In the genomic region with DNA sequence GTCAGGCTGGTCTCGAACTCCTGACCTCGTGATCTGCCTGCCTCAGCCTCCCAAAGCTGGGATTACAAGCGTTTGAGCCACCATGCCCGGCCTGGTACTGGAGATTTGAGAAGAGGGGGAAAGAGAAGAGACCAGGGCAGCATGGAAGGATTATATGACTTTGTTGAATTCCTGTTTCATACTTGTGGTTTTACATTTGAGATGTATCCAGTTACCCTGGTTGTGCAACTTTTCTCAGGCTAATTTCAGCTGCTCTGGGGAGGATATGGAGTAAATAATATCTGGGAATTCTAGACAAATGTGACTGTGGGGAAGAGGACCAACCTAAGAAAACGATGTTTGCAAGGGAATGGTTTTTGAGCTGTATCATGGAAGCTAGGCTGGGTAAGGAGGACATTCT, we compare ENCODE assay signal across 15 cellular contexts.
A peak's percentile ranks its signal among the peaks of the same experiment; 100 is the strongest.
DNase-seq lines count a peak whose midpoint lies in the region; ATAC-seq and TF ChIP-seq lines count a peak whose summit lies in the region.
"Had no signal": no experiment of that assay in that cellular context is flagged by ENCODE, and none has a peak within 500 bp of the region (broad histone marks: within the 10 kb centered on the region; RNA-seq: fewer than 3 reads in every experiment).

No MANE protein-coding gene starts in this region.

- H2AFZ ChIP-seq in smooth muscle cell (ENCODE audit: low read depth), result no peak overlapping the region

- TF ChIP-seq CTCF in RWPE1 (conservative IDR thresholded peaks at IDR 0.05; ENCODE audit: low read depth) (no peak), smooth muscle cell (IDR thresholded peaks at IDR 0.05; ENCODE audit: borderline replicate concordance, insufficient read depth, poor library complexity, severe bottlenecking) (no peak)
- no peak for TF ChIP-seq CTCF in activated CD8-positive, alpha-beta T cell treated with anti-CD3 and anti-CD28 coated beads for 36 hours (IDR thresholded peaks at IDR 0.05)

- H3K9me3 Mint-ChIP-seq in activated CD8-positive, alpha-beta T cell treated with anti-CD3 and anti-CD28 coated beads for 36 hours, result no peaks in the 10 kb centered on the region
- H3K9me3 Mint-ChIP-seq: activated naive CD4-positive, alpha-beta T cell treated with anti-CD3 and anti-CD28 coated beads for 36 hours; WTC11 had no signal

- no peak overlapping the region for H3K27ac Mint-ChIP-seq in activated CD8-positive, alpha-beta T cell treated with anti-CD3 and anti-CD28 coated beads for 36 hours
- H3K27ac Mint-ChIP-seq: activated naive CD4-positive, alpha-beta T cell treated with anti-CD3 and anti-CD28 coated beads for 36 hours; CD4-positive, alpha-beta memory T cell; IgD-negative memory B cell; WTC11 had no signal

- H3K4me3 ChIP-seq in smooth muscle cell, result no peak overlapping the region

- CTCF ChIA-PET in RWPE1 (lab: Yijun Ruan, JAX), result no interaction called here
- CTCF ChIA-PET in activated CD8-positive, alpha-beta T cell treated with anti-CD3 and anti-CD28 coated beads for 36 hours (lab: Charles Lee), result no interaction called here

- H3K27ac ChIP-seq in RWPE1 (no peak overlapping the region), smooth muscle cell (ENCODE audit: low read depth) (no peak overlapping the region)

- peak overlapping the region; percentile 35 for H3K4me2 ChIP-seq in smooth muscle cell

- ATAC-seq in activated CD8-positive, alpha-beta T cell treated with anti-CD3 and anti-CD28 coated beads for 36 hours, result no peak
- ATAC-seq: left lobe of liver, WTC11 had no signal

- peak; percentile 83 for DNase-seq in GM04503 (ENCODE audit: low read depth)
- peak; percentile 6 for DNase-seq in RWPE1 (ENCODE audit: low spot score)
- DNase-seq in fibroblast of peridontal ligament (ENCODE audit: extremely low read depth), result peak; percentile 97
- no peak for DNase-seq in smooth muscle cell (lab: John Stamatoyannopoulos, UW; ENCODE audit: unreplicated experiment)
- DNase-seq in anterior cingulate cortex (lab: John Stamatoyannopoulos, UW), result no peak
- DNase-seq in NCI-H2081 (lab: John Stamatoyannopoulos, UW), result no peak
- DNase-seq in activated CD8-positive, alpha-beta T cell treated with anti-CD3 and anti-CD28 coated beads for 36 hours, result no peak
- DNase-seq: activated naive CD4-positive, alpha-beta T cell treated with anti-CD3 and anti-CD28 coated beads for 36 hours; CD4-positive, alpha-beta memory T cell; cerebellar nuclear complex; posterior cingulate gyrus; stimulated activated CD4-positive, alpha-beta T cell treated with anti-CD3 and anti-CD28 coated beads, Interleukin-15, amount 100 ng/mL, for 24 hours had no signal

- 40% methylated on average over 5 of the region's 5 CpGs for WGBS in smooth muscle cell (ENCODE audit: low lambda C conversion rate)

- H3K9ac ChIP-seq in smooth muscle cell (ENCODE audit: low read depth), result no peak overlapping the region

- POLR2A ChIA-PET in RWPE1 (lab: Yijun Ruan, JAX; ENCODE audit: low non-redundant PET), result no interaction called here
- POLR2A ChIA-PET in activated CD8-positive, alpha-beta T cell treated with anti-CD3 and anti-CD28 coated beads for 36 hours (lab: Charles Lee), result no interaction called here

- no peaks in the 10 kb centered on the region for H3K27me3 ChIP-seq in smooth muscle cell (ENCODE audit: low read depth)

- H3K9me3 ChIP-seq in smooth muscle cell (replicated peaks; ENCODE audit: low read depth), result no peaks in the 10 kb centered on the region

- no peaks in the 10 kb centered on the region for H3K36me3 Mint-ChIP-seq in activated CD8-positive, alpha-beta T cell treated with anti-CD3 and anti-CD28 coated beads for 36 hours (ENCODE audit: low read depth)
- H3K36me3 Mint-ChIP-seq: CD4-positive, alpha-beta memory T cell; IgD-negative memory B cell; WTC11 had no signal

- no peaks in the 10 kb centered on the region for H3K79me2 ChIP-seq in smooth muscle cell (ENCODE audit: low read depth)

- intact Hi-C loops in activated CD8-positive, alpha-beta T cell treated with anti-CD3 and anti-CD28 coated beads for 36 hours (cut with micrococcal nuclease), result no loop called here

- H4K20me1 ChIP-seq in smooth muscle cell (ENCODE audit: low read depth), result no peaks in the 10 kb centered on the region

- H3K36me3 ChIP-seq in smooth muscle cell (ENCODE audit: low read depth), result no peaks in the 10 kb centered on the region

- H3K4me1 ChIP-seq in smooth muscle cell (ENCODE audit: low read depth), result no peaks in the 10 kb centered on the region

- H3K27me3 Mint-ChIP-seq in activated CD8-positive, alpha-beta T cell treated with anti-CD3 and anti-CD28 coated beads for 36 hours, result no peaks in the 10 kb centered on the region
- H3K27me3 Mint-ChIP-seq: IgD-negative memory B cell had no signal

- H3K4me3 Mint-ChIP-seq in activated CD8-positive, alpha-beta T cell treated with anti-CD3 and anti-CD28 coated beads for 36 hours, result no peak overlapping the region
- H3K4me3 Mint-ChIP-seq: activated naive CD4-positive, alpha-beta T cell treated with anti-CD3 and anti-CD28 coated beads for 36 hours; CD4-positive, alpha-beta memory T cell; IgD-negative memory B cell; WTC11 had no signal

- peaks cover 6% of the 10 kb centered on the region for H3F3A ChIP-seq in smooth muscle cell (ENCODE audit: low read depth)

- H3K4me1 Mint-ChIP-seq in activated CD8-positive, alpha-beta T cell treated with anti-CD3 and anti-CD28 coated beads for 36 hours (ENCODE audit: low read depth), result no peaks in the 10 kb centered on the region
- H3K4me1 Mint-ChIP-seq: CD4-positive, alpha-beta memory T cell; IgD-negative memory B cell; WTC11 had no signal

Comparison
In these comparisons a context has a peak if more than half of its experiments do, and no peak if none do; other contexts are left out.
1. DNase-seq: peak in GM04503 (single experiment), RWPE1 (single experiment) and fibroblast of peridontal ligament (single experiment); none in smooth muscle cell (single experiment), anterior cingulate cortex (0 of 58), NCI-H2081 (0 of 2) and activated CD8-positive, alpha-beta T cell treated with anti-CD3 and anti-CD28 coated beads for 36 hours (single experiment).